In the genomic region with DNA sequence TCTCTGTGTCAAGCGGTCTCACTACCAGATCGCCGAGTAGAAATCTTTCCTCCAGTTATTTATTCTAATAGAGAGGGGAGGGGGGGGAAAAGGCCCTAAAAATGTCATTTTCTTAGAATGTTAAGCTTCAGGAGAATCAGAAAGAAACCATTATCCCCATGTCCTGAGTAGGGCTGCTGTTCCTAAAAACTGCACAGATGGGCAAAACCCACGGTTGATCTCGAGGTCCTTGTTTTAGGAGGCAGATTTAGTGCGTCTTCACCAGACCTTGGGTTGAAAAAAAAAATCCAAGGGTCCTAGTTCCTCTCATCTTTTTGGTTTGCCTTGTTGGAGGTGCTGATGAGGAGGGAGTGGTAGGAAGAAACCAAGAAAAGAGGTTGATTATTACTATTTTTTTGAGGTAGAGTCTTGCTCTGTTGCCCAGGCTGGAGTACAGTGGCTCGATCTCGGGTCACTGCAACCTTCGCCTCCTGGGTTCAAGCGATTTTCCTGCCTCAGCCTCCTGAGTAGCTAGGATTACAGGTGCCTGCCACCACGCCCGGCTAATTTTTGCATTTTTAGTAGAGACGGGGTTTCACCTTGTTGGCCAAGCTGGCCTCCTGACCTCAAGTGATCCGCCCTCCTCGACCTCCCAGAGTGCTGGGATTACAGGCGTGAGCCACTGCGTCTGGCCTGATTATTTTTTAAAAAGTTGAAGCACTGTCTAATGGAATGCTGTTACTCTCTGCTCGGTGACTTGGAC, we compare ENCODE assay signal across 8 cellular contexts. TPM values are rescaled to one million over a fixed set of nuclear protein-coding genes. Genes with fewer than 3 reads are reported as not detected.
DNase-seq lines count a peak whose midpoint lies in the region; ATAC-seq and TF ChIP-seq lines count a peak whose summit lies in the region.

No MANE protein-coding gene starts in this region.

- H3K27me3 Mint-ChIP-seq in activated T-cell treated with anti-CD3 and anti-CD28 coated beads, Interleukin-2, amount 50 U/mL, for 4 hours (ENCODE audit: low read depth) = no peaks in the 10 kb centered on the region

- H3K4me1 ChIP-seq in ascending aorta (peaks cover 8 to 20% of the 10 kb centered on the region in 2 donors), tibial nerve (peaks cover 0 to 56% (median 18%) of the 10 kb centered on the region in 4 donors)

- no peaks in the 10 kb centered on the region for H3K9me3 ChIP-seq in ascending aorta
- H3K9me3 ChIP-seq in tibial nerve = no peaks in the 10 kb centered on the region

- H3K4me1 Mint-ChIP-seq in activated T-cell treated with anti-CD3 and anti-CD28 coated beads, Interleukin-2, amount 50 U/mL, for 4 hours (ENCODE audit: low read depth) = peaks cover 54% of the 10 kb centered on the region

- TF ChIP-seq POLR2A in lower leg skin (IDR thresholded peaks at IDR 0.05) (no peak), tibial nerve (IDR thresholded peaks at IDR 0.05) (no peak)

- WGBS in lower leg skin, 2 donors = 44 to 48% methylated on average over 18 of the region's 18 CpGs
- 31 to 45% methylated on average over 18 of the region's 18 CpGs for WGBS in tibial nerve, 2 donors

- no peak for TF ChIP-seq CTCF in ascending aorta (IDR thresholded peaks at IDR 0.05)
- no peak for TF ChIP-seq CTCF in lower leg skin (IDR thresholded peaks at IDR 0.05)
- TF ChIP-seq CTCF in tibial nerve (IDR thresholded peaks at IDR 0.05) = no peak

- H3K27me3 ChIP-seq in ascending aorta = no peaks in the 10 kb centered on the region
- no peaks in the 10 kb centered on the region for H3K27me3 ChIP-seq in tibial nerve

- DNase-seq in activated T-cell treated with anti-CD3 and anti-CD28 coated beads, Interleukin-2, amount 50 U/mL, for 4 hours = no peak
- DNase-seq in activated T-cell treated with anti-CD3 and anti-CD28 coated beads, Interleukin-2, amount 50 U/mL, for 1 hour = no peak
- DNase-seq in ascending aorta (ENCODE audit: low spot score in 2 of 2) (peak in 1 of 2 donors; percentile 41), lower leg skin (ENCODE audit: low spot score in 2 of 2) (peak in 1 of 2 donors; percentile 54), tibial nerve (ENCODE audit: low spot score in 2 of 2) (no peak), SHP77 treated with DMSO at 0.1 percent for 48 hours (lab: John Stamatoyannopoulos, UW) (no peak), COLO668 (lab: John Stamatoyannopoulos, UW; ENCODE audit: unreplicated experiment) (no peak), hepatic stellate cell (ENCODE audit: low spot score) (no peak)

- no peak for ATAC-seq in activated T-cell treated with anti-CD3 and anti-CD28 coated beads, Interleukin-2, amount 50 U/mL, for 4 hours

- peaks cover 8% of the 10 kb centered on the region for H3K36me3 Mint-ChIP-seq in activated T-cell treated with anti-CD3 and anti-CD28 coated beads, Interleukin-2, amount 50 U/mL, for 4 hours (ENCODE audit: insufficient read depth)

- H3K27ac ChIP-seq in ascending aorta = peak overlapping the region; percentile 98 to 99
- peak overlapping the region; percentile 89 to 99 (median 98) for H3K27ac ChIP-seq in tibial nerve

- peak overlapping the region; percentile 91 for H3K4me3 Mint-ChIP-seq in activated T-cell treated with anti-CD3 and anti-CD28 coated beads, Interleukin-2, amount 50 U/mL, for 4 hours

- H3K9me3 Mint-ChIP-seq in activated T-cell treated with anti-CD3 and anti-CD28 coated beads, Interleukin-2, amount 50 U/mL, for 4 hours = no peaks in the 10 kb centered on the region

- H3K36me3 ChIP-seq in ascending aorta (peaks cover 0 to 4% of the 10 kb centered on the region in 2 donors), tibial nerve (no peaks in the 10 kb centered on the region)

- intact Hi-C loops in ascending aorta (cut with DNase I) = no loop called here
- intact Hi-C loops in lower leg skin (cut with DNase I; ENCODE audit: low total_unique reads) = no loop called here

- H3K4me3 ChIP-seq in ascending aorta = peak overlapping the region; percentile 98 to 100
- H3K4me3 ChIP-seq in lower leg skin (ENCODE audit: low read depth, poor library complexity, severe bottlenecking) = peak overlapping the region; percentile 89
- H3K4me3 ChIP-seq in tibial nerve = peak overlapping the region; percentile 62 to 99 (median 88)

- no peak for TF ChIP-seq EP300 in tibial nerve (IDR thresholded peaks at IDR 0.05)

RNA-seq across cellular contexts. Expression of gene CBFB, which starts 1.4 kb away (rescaled TPM):
- 100 to 1,000 TPM; 128 to 132 (median 129) TPM for total RNA-seq in activated T-cell treated with anti-CD3 and anti-CD28 coated beads, Interleukin-2, amount 50 U/mL, for 4 hours
- total RNA-seq in ascending aorta = 59.1 TPM
- total RNA-seq in lower leg skin = 10 to 100 TPM; 42.4 to 76.3 (median 48.2) TPM
- total RNA-seq in tibial nerve = 10 to 100 TPM; 46.7 to 70.5 (median 59.9) TPM

RNA-seq across cellular contexts. Expression of gene CES4A, which starts 42.0 kb away (rescaled TPM):
- total RNA-seq in activated T-cell treated with anti-CD3 and anti-CD28 coated beads, Interleukin-2, amount 50 U/mL, for 4 hours = 10 to 100 TPM in 1 of 3 donors, 1 to 10 TPM in 2; 6.2 to 10.7 (median 6.6) TPM
- 0.11 TPM for total RNA-seq in ascending aorta
- 10 to 100 TPM; 43.6 to 95.8 (median 75.9) TPM for total RNA-seq in lower leg skin
- 10 to 100 TPM; 18.6 to 24.7 (median 21.2) TPM for total RNA-seq in tibial nerve
